8 cellular contexts compared by ENCODE assay signal in genomic region chr17:21239680-21240374, GRCh38. TPM values are rescaled to one million over a fixed set of nuclear protein-coding genes. Genes with fewer than 3 reads are reported as not detected.
DNase-seq lines count a peak whose midpoint lies in the region; ATAC-seq and TF ChIP-seq lines count a peak whose summit lies in the region.

No MANE protein-coding gene starts in this region.

- POLR2A ChIA-PET in naive thymus-derived CD4-positive, alpha-beta T cell (lab: Charles Lee) = no interaction called here

- TF ChIP-seq CTCF in GM13977 (IDR thresholded peaks at IDR 0.05; ENCODE audit: extremely low read depth, insufficient read depth, missing control alignments) = peak; percentile 48
- peak; percentile 74 for TF ChIP-seq CTCF in chondrocyte (IDR thresholded peaks at IDR 0.05)
- TF ChIP-seq CTCF in stomach (IDR thresholded peaks at IDR 0.05) = peak in 3 of 7 experiments; percentile 10 to 34 (median 32)

- DNase-seq in GM13977 (ENCODE audit: low spot score) = peak; percentile 71
- DNase-seq in NCI-H1105 treated with DMSO at 0.1 percent for 48 hours (lab: John Stamatoyannopoulos, UW) = peak; percentile 21
- no peak for DNase-seq in chondrocyte (ENCODE audit: low spot score)
- no peak for DNase-seq in naive thymus-derived CD4-positive, alpha-beta T cell
- no peak for DNase-seq in hippocampal formation (lab: John Stamatoyannopoulos, UW)
- no peak for DNase-seq in stomach
- no peak for DNase-seq in DMS79 (lab: John Stamatoyannopoulos, UW)

- H3K27me3 Mint-ChIP-seq in chondrocyte (ENCODE audit: low read depth) = no peaks in the 10 kb centered on the region
- H3K27me3 Mint-ChIP-seq in naive thymus-derived CD4-positive, alpha-beta T cell = no peaks in the 10 kb centered on the region

- WGBS in stomach, 5 donors = 66 to 77% (median 70%) methylated on average over 13 of the region's 13 CpGs

- in situ Hi-C loops in GM13977 (cut with MboI; ENCODE audit: low pct_unique_long_range_greater_than_20kb, low sequenced_read_pairs, unreplicated experiment) = no loop called here

- TF ChIP-seq EP300 in stomach (IDR thresholded peaks at IDR 0.05) = no peak

- no peaks in the 10 kb centered on the region for H3K27me3 ChIP-seq in naive thymus-derived CD4-positive, alpha-beta T cell (ENCODE audit: control insufficient read depth in 2 of 2, insufficient read depth in 2 of 2, low read length in 2 of 2)
- no peaks in the 10 kb centered on the region for H3K27me3 ChIP-seq in stomach

- no peaks in the 10 kb centered on the region for H3K4me1 Mint-ChIP-seq in chondrocyte (ENCODE audit: low read depth)
- peaks cover 0 to 10% (median 1%) of the 10 kb centered on the region in 7 donors for H3K4me1 Mint-ChIP-seq in naive thymus-derived CD4-positive, alpha-beta T cell

- no peak for TF ChIP-seq POLR2A in stomach (IDR thresholded peaks at IDR 0.05)

- H3K9me3 ChIP-seq in naive thymus-derived CD4-positive, alpha-beta T cell (ENCODE audit: control insufficient read depth in 2 of 3, low read length in 3 of 3) = no peaks in the 10 kb centered on the region
- H3K9me3 ChIP-seq in stomach = no peaks in the 10 kb centered on the region

- CTCF ChIA-PET in naive thymus-derived CD4-positive, alpha-beta T cell (lab: Charles Lee) = no interaction called here

- H3K36me3 ChIP-seq in naive thymus-derived CD4-positive, alpha-beta T cell (ENCODE audit: control insufficient read depth in 2 of 3, insufficient read depth in 3 of 3, low read length in 3 of 3) = peaks cover 0 to 19% (median 0%) of the 10 kb centered on the region in 3 experiments
- H3K36me3 ChIP-seq in stomach = peaks cover 0 to 31% (median 29%) of the 10 kb centered on the region in 4 donors

- no peak overlapping the region for H3K27ac Mint-ChIP-seq in chondrocyte (ENCODE audit: unreplicated experiment)
- no peak overlapping the region for H3K27ac Mint-ChIP-seq in naive thymus-derived CD4-positive, alpha-beta T cell

- H3K27ac ChIP-seq in naive thymus-derived CD4-positive, alpha-beta T cell (ENCODE audit: low read depth, low read length) = no peak overlapping the region
- H3K27ac ChIP-seq in stomach = no peak overlapping the region

- intact Hi-C loops in naive thymus-derived CD4-positive, alpha-beta T cell (cut with micrococcal nuclease) = no loop called here
- intact Hi-C loops in stomach (cut with DNase I; ENCODE audit: low total_unique reads) = no loop called here

- ATAC-seq in naive thymus-derived CD4-positive, alpha-beta T cell = peak; percentile 62
- no peak for ATAC-seq in GM21381 (IDR thresholded peaks at IDR 0.05; ENCODE audit: unreplicated experiment)

- H3K36me3 Mint-ChIP-seq in chondrocyte (ENCODE audit: low read depth) = no peaks in the 10 kb centered on the region
- H3K36me3 Mint-ChIP-seq in naive thymus-derived CD4-positive, alpha-beta T cell = peaks cover 0 to 5% (median 0%) of the 10 kb centered on the region in 5 donors

- H3K4me3 Mint-ChIP-seq in chondrocyte (ENCODE audit: unreplicated experiment) = no peak overlapping the region
- no peak overlapping the region for H3K4me3 Mint-ChIP-seq in naive thymus-derived CD4-positive, alpha-beta T cell

- H3K4me3 ChIP-seq in naive thymus-derived CD4-positive, alpha-beta T cell (ENCODE audit: low read length) = no peak overlapping the region
- H3K4me3 ChIP-seq in stomach = no peak overlapping the region

- no peaks in the 10 kb centered on the region for H3K4me1 ChIP-seq in naive thymus-derived CD4-positive, alpha-beta T cell (ENCODE audit: control insufficient read depth in 2 of 2, insufficient read depth in 2 of 2, low read length in 2 of 2)
- H3K4me1 ChIP-seq in stomach = peaks cover 0 to 3% (median 0%) of the 10 kb centered on the region in 4 donors

- H3K9me3 Mint-ChIP-seq in chondrocyte (ENCODE audit: low read depth) = no peaks in the 10 kb centered on the region
- H3K9me3 Mint-ChIP-seq in naive thymus-derived CD4-positive, alpha-beta T cell = peaks cover 0 to 9% (median 0%) of the 10 kb centered on the region in 11 donors

RNA-seq across cellular contexts. Expression of gene NATD1, which starts 13.4 kb away (rescaled TPM):
- total RNA-seq in chondrocyte = 8.2 to 18.6 TPM (median 17.2 TPM) in 3 replicates
- 10 to 100 TPM in 2 of 5 experiments, 1 to 10 TPM in 3; 2.5 to 11.1 (median 8.9) TPM for total RNA-seq in naive thymus-derived CD4-positive, alpha-beta T cell
- polyA plus RNA-seq in naive thymus-derived CD4-positive, alpha-beta T cell = 1 to 10 TPM; 1.7 to 2.9 TPM
- total RNA-seq in stomach = 1 to 10 TPM; 2.2 to 9.0 (median 3.8) TPM
- 1 to 10 TPM; 2.2 to 6.7 (median 4.9) TPM for polyA plus RNA-seq in stomach

RNA-seq across cellular contexts. Expression of gene TMEM11, which starts 25.9 kb away (rescaled TPM):
- 24.3 to 28.1 TPM (median 24.7 TPM) in 3 replicates for total RNA-seq in chondrocyte
- total RNA-seq in naive thymus-derived CD4-positive, alpha-beta T cell = 10 to 100 TPM; 11.7 to 22.9 (median 19.3) TPM
- polyA plus RNA-seq in naive thymus-derived CD4-positive, alpha-beta T cell = 10 to 100 TPM; 23.5 to 47.9 TPM
- total RNA-seq in stomach = 10 to 100 TPM in 1 of 5 donors, 1 to 10 TPM in 3, under 1 TPM in 1; 0.87 to 17.7 (median 2.3) TPM
- 10 to 100 TPM; 23.8 to 30.8 (median 25.0) TPM for polyA plus RNA-seq in stomach

RNA-seq across cellular contexts. Expression of gene MAP2K3, which starts 44.7 kb away (rescaled TPM):
- 31.3 to 38.3 TPM (median 35.9 TPM) in 3 replicates for total RNA-seq in chondrocyte
- total RNA-seq in naive thymus-derived CD4-positive, alpha-beta T cell = 100 to 1,000 TPM in 1 of 5 experiments, 10 to 100 TPM in 4; 37.5 to 127 (median 39.2) TPM
- 10 to 100 TPM; 47.7 to 76.7 TPM for polyA plus RNA-seq in naive thymus-derived CD4-positive, alpha-beta T cell
- total RNA-seq in stomach = 100 to 1,000 TPM in 1 of 5 donors, 10 to 100 TPM in 4; 22.6 to 101 (median 66.2) TPM
- polyA plus RNA-seq in stomach = 10 to 100 TPM; 27.8 to 41.2 (median 40.6) TPM

Comparison
In these comparisons a context has a peak if more than half of its experiments do, and no peak if none do; other contexts are left out.
1. DNase-seq: peak in GM13977 (single experiment) and NCI-H1105 treated with DMSO at 0.1 percent for 48 hours (single experiment); none in chondrocyte (single experiment), naive thymus-derived CD4-positive, alpha-beta T cell (0 of 9), hippocampal formation (0 of 2), stomach (single experiment) and DMS79 (single experiment).